Comparison of ENCODE assay signal across 31 cellular contexts in genomic region chr2:39836638-39837037, GRCh38.
"Had no signal": no experiment of that assay in that cellular context is flagged by ENCODE, and none has a peak within 500 bp of the region (broad histone marks: within the 10 kb centered on the region; RNA-seq: fewer than 3 reads in every experiment).

No MANE protein-coding gene starts in this region.

- H3K27me3 ChIP-seq: neural progenitor cell, ovary, spleen, suprapubic skin, testis, tibial artery, transverse colon, upper lobe of right lung, uterus had no signal

- H3K4me2 ChIP-seq: neural progenitor cell, smooth muscle cell had no signal

- H2AFZ ChIP-seq: neural progenitor cell, parathyroid adenoma had no signal

- H3K27ac ChIP-seq: neural progenitor cell, ovary, parathyroid adenoma, psoas muscle, skin epidermis, spleen, suprapubic skin, testis, tibial artery, transverse colon, upper lobe of right lung, uterus had no signal

- H3K27me3 Mint-ChIP-seq: progenitor cell of endocrine pancreas, type B pancreatic cell had no signal

- H3K9me3 Mint-ChIP-seq: natural killer cell had no signal

- H3K4me1 Mint-ChIP-seq: nephron; neural progenitor cell; stimulated activated naive CD8-positive, alpha-beta T cell treated with anti-CD3 and anti-CD28 coated beads, Interleukin-15, amount 100 ng/mL, for 72 hours had no signal

- H3K27ac Mint-ChIP-seq: natural killer cell; nephron; neural progenitor cell; progenitor cell of endocrine pancreas; stimulated activated memory B cell treated with anti-CD40 and anti-IgM and Interleukin-4, amounts not matched to agents 10 μg/mL and 1 μg/mL and 100 μg/mL, for 72 hours; stimulated activated naive CD8-positive, alpha-beta T cell treated with anti-CD3 and anti-CD28 coated beads, Interleukin-15, amount 100 ng/mL, for 72 hours; type B pancreatic cell had no signal

- H3K36me3 ChIP-seq: neural progenitor cell, ovary, spleen, suprapubic skin, tibial artery, transverse colon, upper lobe of right lung, uterus had no signal

- H3K4me3 ChIP-seq: neural progenitor cell, ovary, psoas muscle, skin epidermis, smooth muscle cell, spleen, suprapubic skin, testis, tibial artery, transverse colon, upper lobe of right lung, uterus had no signal

- H3K79me2 ChIP-seq: parathyroid adenoma had no signal

- H3K4me1 ChIP-seq: neural progenitor cell, parathyroid adenoma, psoas muscle, spleen, suprapubic skin, testis, tibial artery, transverse colon, upper lobe of right lung, uterus had no signal

- H3K9me3 ChIP-seq: ovary, testis, upper lobe of right lung had no signal

- H3K9ac ChIP-seq: neural progenitor cell, parathyroid adenoma had no signal

- DNase-seq: natural killer cell; occipital lobe; ovary; posterior cingulate gyrus; psoas muscle; right cardiac atrium; spleen; stimulated activated CD4-positive, alpha-beta T cell treated with anti-CD3 and anti-CD28 coated beads, Interleukin-12 subunit alpha, Interleukin-12 subunit beta, amount 100 ng/mL, for 4 hours; stimulated activated CD4-positive, alpha-beta T cell treated with anti-CD3 and anti-CD28 coated beads, Interleukin-1b, Interleukin-23, amount 100 ng/mL, for 48 hours; stimulated activated CD4-positive, alpha-beta T cell treated with anti-CD3 and anti-CD28 coated beads, Interleukin-4, amount 100 ng/mL, for 1 hour; stimulated activated CD4-positive, alpha-beta T cell treated with anti-CD3 and anti-CD28 coated beads, Interleukin-4, amount 100 ng/mL, for 4 hours; stimulated activated CD8-positive, alpha-beta memory T cell treated with anti-CD3 and anti-CD28 coated beads, Interleukin-4, amount 100 ng/mL, for 48 hours; stimulated activated naive CD4-positive, alpha-beta T cell; stimulated activated naive CD8-positive, alpha-beta T cell treated with anti-CD3 and anti-CD28 coated beads, Interleukin-15, amount 100 ng/mL, for 72 hours; stimulated activated naive CD8-positive, alpha-beta T cell treated with anti-CD3 and anti-CD28 coated beads, Interleukin-15, Interleukin-2, amounts not matched to agents 100 U/mL and 50 U/mL, for 24 hours; substantia nigra; testis; tibial artery; transverse colon; upper lobe of right lung; uterus had no signal

- H3K36me3 Mint-ChIP-seq: natural killer cell; stimulated activated memory B cell treated with anti-CD40 and anti-IgM and Interleukin-4, amounts not matched to agents 10 μg/mL and 1 μg/mL and 100 μg/mL, for 72 hours; type B pancreatic cell had no signal

- ATAC-seq: natural killer cell; psoas muscle; right cardiac atrium; sciatic nerve; stimulated activated memory B cell treated with anti-CD40 and anti-IgM and Interleukin-4, amounts not matched to agents 10 μg/mL and 1 μg/mL and 100 μg/mL, for 72 hours; stimulated activated naive CD8-positive, alpha-beta T cell treated with anti-CD3 and anti-CD28 coated beads, Interleukin-15, amount 100 ng/mL, for 72 hours; stimulated activated naive CD8-positive, alpha-beta T cell treated with anti-CD3 and anti-CD28 coated beads, Interleukin-15, Interleukin-2, amounts not matched to agents 100 U/mL and 50 U/mL, for 24 hours; upper lobe of right lung had no signal

- H3K4me3 Mint-ChIP-seq: natural killer cell; nephron; neural progenitor cell; stimulated activated memory B cell treated with anti-CD40 and anti-IgM and Interleukin-4, amounts not matched to agents 10 μg/mL and 1 μg/mL and 100 μg/mL, for 72 hours; stimulated activated naive CD8-positive, alpha-beta T cell treated with anti-CD3 and anti-CD28 coated beads, Interleukin-15, amount 100 ng/mL, for 72 hours; type B pancreatic cell had no signal
